ENCODE assay signal across 16 cellular contexts in the genomic region with DNA sequence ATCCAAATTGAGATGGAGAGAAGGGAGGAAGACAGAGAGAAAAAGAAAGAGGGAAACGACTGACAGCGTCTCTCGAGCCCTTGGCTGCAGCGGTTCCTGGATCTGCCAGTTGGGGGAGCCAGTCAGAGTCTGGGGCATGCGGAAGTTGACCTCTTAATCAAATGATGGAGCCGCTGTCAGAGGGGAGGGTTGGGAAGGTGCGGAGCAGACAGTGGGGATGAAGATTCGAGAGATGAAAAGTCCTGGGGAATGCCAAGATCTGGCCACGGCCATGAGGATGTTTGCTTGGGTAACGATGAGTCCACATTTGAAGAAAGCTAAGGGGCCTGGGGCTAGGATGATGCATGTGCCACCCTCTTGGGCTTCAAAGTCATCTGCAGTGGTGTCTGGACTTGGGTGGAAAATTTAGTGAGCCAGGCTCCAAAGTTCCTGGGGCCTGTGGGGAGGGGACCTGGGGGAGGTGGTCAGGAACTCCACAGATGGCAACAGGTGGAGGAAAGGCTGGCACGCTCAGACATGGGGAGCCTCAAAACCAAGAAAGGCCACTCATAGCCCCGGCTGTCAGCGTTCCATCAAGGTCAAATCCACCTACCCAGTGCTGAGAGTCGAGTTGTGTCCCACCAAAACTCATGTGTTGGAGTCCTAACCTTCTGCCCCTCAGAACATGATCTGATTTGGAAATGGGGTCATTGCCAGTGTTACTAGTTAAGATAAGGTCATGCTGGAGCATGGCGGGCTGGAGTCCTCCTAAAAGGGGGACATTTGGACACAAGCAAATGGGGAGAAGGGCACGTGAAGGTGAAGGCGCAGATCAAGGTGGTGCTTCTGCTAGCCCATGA.
DNase-seq lines count a peak whose midpoint lies in the region; ATAC-seq and TF ChIP-seq lines count a peak whose summit lies in the region.
"Had no signal": no experiment of that assay in that cellular context is flagged by ENCODE, and none has a peak within 500 bp of the region (broad histone marks: within the 10 kb centered on the region; RNA-seq: fewer than 3 reads in every experiment).

No MANE protein-coding gene starts in this region.

- H3K27me3 Mint-ChIP-seq in activated T-cell treated with anti-CD3 and anti-CD28 coated beads, Interleukin-2, amount 50 U/mL, for 24 hours: peaks cover 20% of the 10 kb centered on the region
- peaks cover 6% of the 10 kb centered on the region for H3K27me3 Mint-ChIP-seq in Caco-2 (ENCODE audit: insufficient read depth, unreplicated experiment)

- POLR2A ChIA-PET in Caco-2 (lab: Charles Lee): no interaction called here

- H3K27me3 ChIP-seq in WERI-Rb-1 (ENCODE audit: insufficient read depth, low read depth, severe bottlenecking) (no peaks in the 10 kb centered on the region), left lung (peaks cover 0 to 6% of the 10 kb centered on the region in 2 donors), upper lobe of right lung (no peaks in the 10 kb centered on the region), Caco-2 (replicated peaks; ENCODE audit: control insufficient read depth, insufficient read depth, low read length) (no peaks in the 10 kb centered on the region)
- H3K27me3 ChIP-seq: gastroesophageal sphincter, upper lobe of left lung had no signal

- peak; percentile 7 for DNase-seq in activated T-cell treated with anti-CD3 and anti-CD28 coated beads, Interleukin-2, amount 50 U/mL, for 24 hours
- no peak for DNase-seq in activated T-cell treated with anti-CD3 and anti-CD28 coated beads for 4 hours
- no peak for DNase-seq in WERI-Rb-1
- DNase-seq in left lung: peak; percentile 8 to 11
- DNase-seq in upper lobe of right lung: peak; percentile 30
- DNase-seq in Caco-2: no peak
- DNase-seq in NCI-H226: no peak
- DNase-seq: activated naive CD8-positive, alpha-beta T cell treated with anti-CD3 and anti-CD28 coated beads for 36 hours; IMR-90; retina; SIG-M5; stimulated activated CD4-positive, alpha-beta T cell treated with anti-CD3 and anti-CD28 coated beads, Interleukin-4, amount 100 ng/mL, for 1 hour had no signal

- CTCF ChIA-PET in Caco-2 (lab: Charles Lee): interaction anchor here (1.3 kb wide), 1 partner anchor 196 kb away, joined by 4 read pairs; no protein-coding TSS in a partner anchor

- no peaks in the 10 kb centered on the region for H3K4me1 Mint-ChIP-seq in activated T-cell treated with anti-CD3 and anti-CD28 coated beads, Interleukin-2, amount 50 U/mL, for 24 hours (ENCODE audit: low read depth)
- no peaks in the 10 kb centered on the region for H3K4me1 Mint-ChIP-seq in Caco-2 (ENCODE audit: low read depth, unreplicated experiment)
- H3K4me1 Mint-ChIP-seq: activated naive CD8-positive, alpha-beta T cell treated with anti-CD3 and anti-CD28 coated beads for 36 hours; central memory CD8-positive, alpha-beta T cell had no signal

- BruUV-seq in Caco-2 (replicated peaks; lab: Mats Ljungman, UMichigan): no TSS peak

- H3K4me3 ChIP-seq in WERI-Rb-1 (ENCODE audit: low read depth, low read length) (no peak overlapping the region), left lung (no peak overlapping the region), upper lobe of right lung (no peak overlapping the region), Caco-2 (ENCODE audit: low read depth, low read length) (no peak overlapping the region)
- H3K4me3 ChIP-seq: gastroesophageal sphincter, upper lobe of left lung had no signal

- ATAC-seq in left lung (no peak), upper lobe of right lung (no peak), GM21737 (IDR thresholded peaks at IDR 0.05; ENCODE audit: unreplicated experiment) (no peak)
- ATAC-seq: gastroesophageal sphincter had no signal

- H3K27ac ChIP-seq in WERI-Rb-1: no peak overlapping the region
- H3K27ac ChIP-seq in left lung: no peak overlapping the region
- no peak overlapping the region for H3K27ac ChIP-seq in upper lobe of right lung
- H3K27ac ChIP-seq: gastroesophageal sphincter, upper lobe of left lung had no signal

- H3K4me3 Mint-ChIP-seq in activated T-cell treated with anti-CD3 and anti-CD28 coated beads, Interleukin-2, amount 50 U/mL, for 24 hours: no peak overlapping the region
- H3K4me3 Mint-ChIP-seq in Caco-2 (ENCODE audit: unreplicated experiment): no peak overlapping the region
- H3K4me3 Mint-ChIP-seq: activated naive CD8-positive, alpha-beta T cell treated with anti-CD3 and anti-CD28 coated beads for 36 hours; central memory CD8-positive, alpha-beta T cell had no signal

- H3K9me3 ChIP-seq in WERI-Rb-1 (ENCODE audit: severe bottlenecking) (no peaks in the 10 kb centered on the region), left lung (no peaks in the 10 kb centered on the region), upper lobe of right lung (no peaks in the 10 kb centered on the region), Caco-2 (no peaks in the 10 kb centered on the region)
- H3K9me3 ChIP-seq: gastroesophageal sphincter, upper lobe of left lung had no signal

- intact Hi-C loops in left lung (cut with DNase I): no loop called here
- intact Hi-C loops in upper lobe of right lung (cut with DNase I): no loop called here
- intact Hi-C loops in Caco-2 (cut with micrococcal nuclease; ENCODE audit: unreplicated experiment): no loop called here

- no peaks in the 10 kb centered on the region for H3K9me3 Mint-ChIP-seq in activated T-cell treated with anti-CD3 and anti-CD28 coated beads, Interleukin-2, amount 50 U/mL, for 24 hours
- H3K9me3 Mint-ChIP-seq in Caco-2 (ENCODE audit: unreplicated experiment): no peaks in the 10 kb centered on the region
- H3K9me3 Mint-ChIP-seq: activated naive CD8-positive, alpha-beta T cell treated with anti-CD3 and anti-CD28 coated beads for 36 hours; central memory CD8-positive, alpha-beta T cell had no signal

- H3K4me1 ChIP-seq in left lung: no peaks in the 10 kb centered on the region
- peaks cover 2% of the 10 kb centered on the region for H3K4me1 ChIP-seq in upper lobe of right lung
- no peaks in the 10 kb centered on the region for H3K4me1 ChIP-seq in Caco-2

- H3K36me3 ChIP-seq in WERI-Rb-1 (no peaks in the 10 kb centered on the region), left lung (no peaks in the 10 kb centered on the region), upper lobe of right lung (no peaks in the 10 kb centered on the region), Caco-2 (ENCODE audit: control insufficient read depth, insufficient read depth, low read length) (no peaks in the 10 kb centered on the region)
- H3K36me3 ChIP-seq: gastroesophageal sphincter, upper lobe of left lung had no signal

- 0 out of 2 replicates have a peak, but pooled peaks have one; percentile 30 for TF ChIP-seq CTCF in WERI-Rb-1 (IDR thresholded peaks at IDR 0.05; ENCODE audit: low read depth, low read length)
- TF ChIP-seq CTCF in left lung (IDR thresholded peaks at IDR 0.05): no peak
- no peak for TF ChIP-seq CTCF in upper lobe of right lung (IDR thresholded peaks at IDR 0.05)
- TF ChIP-seq CTCF in Caco-2 (IDR thresholded peaks at IDR 0.05; ENCODE audit: insufficient read depth in 1 of 2, low read depth in 1 of 2, low read length in 1 of 2, severe bottlenecking in 1 of 2, unreplicated experiment in 1 of 2): no peak

- H3K27ac Mint-ChIP-seq in activated T-cell treated with anti-CD3 and anti-CD28 coated beads, Interleukin-2, amount 50 U/mL, for 24 hours: no peak overlapping the region
- H3K27ac Mint-ChIP-seq in Caco-2 (ENCODE audit: unreplicated experiment): no peak overlapping the region
- H3K27ac Mint-ChIP-seq: activated naive CD8-positive, alpha-beta T cell treated with anti-CD3 and anti-CD28 coated beads for 36 hours had no signal

- no peaks in the 10 kb centered on the region for H3K36me3 Mint-ChIP-seq in activated T-cell treated with anti-CD3 and anti-CD28 coated beads, Interleukin-2, amount 50 U/mL, for 24 hours (ENCODE audit: low read depth)
- H3K36me3 Mint-ChIP-seq in Caco-2 (ENCODE audit: insufficient read depth, unreplicated experiment): no peaks in the 10 kb centered on the region
- H3K36me3 Mint-ChIP-seq: activated naive CD8-positive, alpha-beta T cell treated with anti-CD3 and anti-CD28 coated beads for 36 hours had no signal

Comparison
In these comparisons a context has a peak if more than half of its experiments do, and no peak if none do; other contexts are left out.
1. DNase-seq: peak in activated T-cell treated with anti-CD3 and anti-CD28 coated beads, Interleukin-2, amount 50 U/mL, for 24 hours (single experiment), left lung (2 of 2) and upper lobe of right lung (single experiment); none in activated T-cell treated with anti-CD3 and anti-CD28 coated beads for 4 hours (single experiment), WERI-Rb-1 (single experiment), Caco-2 (0 of 2) and NCI-H226 (single experiment).